Comparison of ENCODE assay signal across 11 cellular contexts in the genomic region with DNA sequence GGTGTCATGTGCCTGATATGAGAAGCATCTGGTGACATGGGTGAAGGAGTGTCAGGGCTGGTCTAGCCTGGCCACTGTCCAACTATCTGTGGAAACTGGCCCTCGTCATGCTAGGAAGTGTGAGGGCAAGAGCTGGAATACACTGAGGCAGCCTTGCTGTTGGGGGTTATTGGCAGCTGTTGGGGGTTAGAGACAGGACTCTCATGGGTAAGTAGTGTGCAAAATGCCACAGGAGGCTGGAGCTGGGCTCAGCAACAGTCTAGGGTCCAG.
DNase-seq lines count a peak whose midpoint lies in the region; ATAC-seq, FAIRE-seq and TF ChIP-seq lines count a peak whose summit lies in the region.
"Had no signal": no experiment of that assay in that cellular context is flagged by ENCODE, and none has a peak within 500 bp of the region (broad histone marks: within the 10 kb centered on the region; RNA-seq: fewer than 3 reads in every experiment).

No MANE protein-coding gene starts in this region.

- intact Hi-C loops in left cardiac atrium (cut with DNase I) (loop anchor here (5.0 to 10.0 kb wide), 4 partner anchors 97 to 360 kb away; no protein-coding TSS in a partner anchor), Right ventricle myocardium inferior (cut with DNase I) (loop anchor here (2.0 kb wide), 2 partner anchors 98 to 408 kb away; no protein-coding TSS in a partner anchor), dorsolateral prefrontal cortex (cut with DNase I) (loop anchor here (2.0 to 10.0 kb wide), 4 partner anchors 112 to 410 kb away; partner anchors contain the start of gene JADE1 (in 1 of the 2))

- no peak overlapping the region for H3K4me3 ChIP-seq in dorsolateral prefrontal cortex
- H3K4me3 ChIP-seq: suprapubic skin had no signal

- H3K27ac ChIP-seq in dorsolateral prefrontal cortex, result peak overlapping the region in 2 of 59 donors; percentile 29 to 59
- H3K27ac ChIP-seq: suprapubic skin had no signal

- no peaks in the 10 kb centered on the region for H3K27me3 ChIP-seq in dorsolateral prefrontal cortex
- H3K27me3 ChIP-seq: suprapubic skin had no signal

- TF ChIP-seq CTCF in dorsolateral prefrontal cortex (IDR thresholded peaks at IDR 0.05 in 54 of 56, conservative IDR thresholded peaks at IDR 0.05 in 2 of 56; ENCODE audit: low read depth in 1 of 56, partially characterized antibody in 56 of 56), result no peak

- peak; percentile 18 to 35 for ATAC-seq in left cardiac atrium
- ATAC-seq in Right ventricle myocardium inferior, result no peak
- peak; percentile 17 for ATAC-seq in esophagus mucosa

- DNase-seq in left cardiac atrium, result no peak
- DNase-seq in Right ventricle myocardium inferior (ENCODE audit: missing footprints), result no peak
- peak; percentile 48 for DNase-seq in RPMI7951 (ENCODE audit: low read depth)
- peak; percentile 20 for DNase-seq in urothelium cell line (ENCODE audit: low spot score)
- no peak for DNase-seq in dorsolateral prefrontal cortex
- no peak for DNase-seq in NCI-H2196 treated with DMSO at 0.1 percent for 48 hours (lab: John Stamatoyannopoulos, UW; ENCODE audit: unreplicated experiment)
- no peak for DNase-seq in stimulated activated CD8-positive, alpha-beta memory T cell treated with anti-CD3 and anti-CD28 coated beads, Interleukin-4, amount 100 ng/mL, for 48 hours
- DNase-seq: NCI-H446 treated with DMSO at 0.1 percent for 48 hours; stimulated activated CD4-positive, alpha-beta T cell treated with anti-CD3 and anti-CD28 coated beads, Interleukin-1b, Interleukin-23, amount 100 ng/mL, for 48 hours had no signal

- no peak for FAIRE-seq in urothelium cell line (lab: Jason Lieb, UNC)

Comparison
In these comparisons a context has a peak if more than half of its experiments do, and no peak if none do; other contexts are left out.
1. DNase-seq: peak in RPMI7951 (single experiment) and urothelium cell line (single experiment); none in left cardiac atrium (single experiment), Right ventricle myocardium inferior (single experiment), dorsolateral prefrontal cortex (0 of 10), NCI-H2196 treated with DMSO at 0.1 percent for 48 hours (single experiment) and stimulated activated CD8-positive, alpha-beta memory T cell treated with anti-CD3 and anti-CD28 coated beads, Interleukin-4, amount 100 ng/mL, for 48 hours (single experiment).